Comparison of ENCODE assay signal across 8 cellular contexts in genomic region chr6:110178626-110179405, GRCh38. TPM values are rescaled to one million over a fixed set of nuclear protein-coding genes. Genes with fewer than 3 reads are reported as not detected.
DNase-seq lines count a peak whose midpoint lies in the region; ATAC-seq and TF ChIP-seq lines count a peak whose summit lies in the region.

No MANE protein-coding gene starts in this region.

- no peaks in the 10 kb centered on the region for H3K36me3 ChIP-seq in MM.1S (replicated peaks; ENCODE audit: insufficient read depth, low read length)
- no peaks in the 10 kb centered on the region for H3K36me3 ChIP-seq in SJCRH30
- H3K36me3 ChIP-seq in gastroesophageal sphincter = no peaks in the 10 kb centered on the region
- H3K36me3 ChIP-seq in neuron (ENCODE audit: insufficient read depth, low read length) = no peaks in the 10 kb centered on the region
- H3K36me3 ChIP-seq in subcutaneous abdominal adipose tissue (ENCODE audit: control insufficient read depth in 5 of 5, insufficient read depth in 5 of 5, low read length in 5 of 5) = no peaks in the 10 kb centered on the region

- no peaks in the 10 kb centered on the region for H3K36me3 Mint-ChIP-seq in CD14-positive monocyte

- H3K27ac ChIP-seq in MM.1S (ENCODE audit: low read length) = no peak overlapping the region
- peak overlapping the region; percentile 99 for H3K27ac ChIP-seq in SJCRH30
- peak overlapping the region; percentile 57 to 89 (median 85) for H3K27ac ChIP-seq in gastroesophageal sphincter
- peak overlapping the region; percentile 79 for H3K27ac ChIP-seq in subcutaneous abdominal adipose tissue (ENCODE audit: low read depth, low read length)

- peaks cover 5% of the 10 kb centered on the region for H3K4me1 Mint-ChIP-seq in CD14-positive monocyte

- H3K79me2 ChIP-seq in MM.1S (ENCODE audit: low read length) = peaks cover 37% of the 10 kb centered on the region

- peak overlapping the region; percentile 76 for H3K4me2 ChIP-seq in MM.1S (ENCODE audit: low read depth, low read length)

- ATAC-seq in GM21529 (IDR thresholded peaks at IDR 0.05; ENCODE audit: unreplicated experiment) (peak; percentile 29), gastroesophageal sphincter (peak; percentile 23)

- H3K9me2 ChIP-seq in MM.1S (replicated peaks; ENCODE audit: insufficient read depth, low read length) = no peaks in the 10 kb centered on the region

- H3K9me3 ChIP-seq in MM.1S (replicated peaks; ENCODE audit: insufficient read depth, low read length) (no peaks in the 10 kb centered on the region), SJCRH30 (replicated peaks) (no peaks in the 10 kb centered on the region), gastroesophageal sphincter (no peaks in the 10 kb centered on the region), neuron (ENCODE audit: low read length) (no peaks in the 10 kb centered on the region), subcutaneous abdominal adipose tissue (ENCODE audit: control insufficient read depth in 5 of 5, low read length in 5 of 5) (no peaks in the 10 kb centered on the region)

- H3K9ac ChIP-seq in MM.1S (ENCODE audit: low read length) (peak overlapping the region; percentile 54; the same call in 1 of the 2 replicates), subcutaneous abdominal adipose tissue (ENCODE audit: low read length in 5 of 5) (peak overlapping the region in 4 of 5 donors; percentile 66 to 96 (median 74))

- peak overlapping the region in 6 of 7 donors; percentile 2 to 49 (median 16) for H3K27ac Mint-ChIP-seq in CD14-positive monocyte

- DNase-seq in CD14-positive monocyte (ENCODE audit: low spot score) = no peak
- DNase-seq in MM.1S = peak; percentile 46
- DNase-seq in SJCRH30 = peak; percentile 53 to 69
- peak; percentile 70 for DNase-seq in activated naive CD4-positive, alpha-beta T cell treated with Interleukin-2 at 50 U/mL for 16 hours

- H3K4me3 ChIP-seq in MM.1S (ENCODE audit: low read length) (peak overlapping the region; percentile 77), SJCRH30 (peak overlapping the region; percentile 79), gastroesophageal sphincter (peak overlapping the region; percentile 68 to 77), neuron (ENCODE audit: low read length) (peak overlapping the region; percentile 94), subcutaneous abdominal adipose tissue (ENCODE audit: low read depth in 1 of 5, low read length in 5 of 5) (peak overlapping the region; percentile 81 to 100 (median 99))

- H3K4me1 ChIP-seq in MM.1S (ENCODE audit: low read length) (peaks cover 18% of the 10 kb centered on the region), SJCRH30 (no peaks in the 10 kb centered on the region), gastroesophageal sphincter (peaks cover 14 to 40% (median 22%) of the 10 kb centered on the region in 3 donors), neuron (ENCODE audit: insufficient read depth, low read length) (peaks cover 37% of the 10 kb centered on the region), subcutaneous abdominal adipose tissue (ENCODE audit: control insufficient read depth in 5 of 5, insufficient read depth in 5 of 5, low read length in 5 of 5) (peaks cover 3 to 55% (median 40%) of the 10 kb centered on the region in 5 donors)

- no peaks in the 10 kb centered on the region for H3K9me3 Mint-ChIP-seq in CD14-positive monocyte

- H2AFZ ChIP-seq in MM.1S (ENCODE audit: low read length) (peak overlapping the region; percentile 99), neuron (ENCODE audit: low read depth, low read length) (peak overlapping the region; percentile 90)

- H3K27me3 Mint-ChIP-seq in CD14-positive monocyte (ENCODE audit: low read depth in 3 of 3) = peaks cover 0 to 5% (median 5%) of the 10 kb centered on the region in 3 donors

- no peak for TF ChIP-seq POLR2A in gastroesophageal sphincter (IDR thresholded peaks at IDR 0.05)

- no peaks in the 10 kb centered on the region for H4K20me1 ChIP-seq in MM.1S (ENCODE audit: insufficient read depth, low read length)

- TF ChIP-seq CTCF in CD14-positive monocyte (IDR thresholded peaks at IDR 0.05) = peak; percentile 45
- TF ChIP-seq CTCF in MM.1S (IDR thresholded peaks at IDR 0.05; ENCODE audit: low read length) = peak; percentile 61
- peak; percentile 57 to 79 (median 65) for TF ChIP-seq CTCF in gastroesophageal sphincter (IDR thresholded peaks at IDR 0.05)

- no peaks in the 10 kb centered on the region for H3K27me3 ChIP-seq in MM.1S (replicated peaks; ENCODE audit: insufficient read depth, low read length)
- H3K27me3 ChIP-seq in SJCRH30 = no peaks in the 10 kb centered on the region
- H3K27me3 ChIP-seq in gastroesophageal sphincter = no peaks in the 10 kb centered on the region
- H3K27me3 ChIP-seq in neuron (ENCODE audit: insufficient read depth, low read length) = no peaks in the 10 kb centered on the region
- no peaks in the 10 kb centered on the region for H3K27me3 ChIP-seq in subcutaneous abdominal adipose tissue (ENCODE audit: control insufficient read depth in 5 of 5, insufficient read depth in 4 of 5, low read length in 5 of 5)

- 1 to 2% methylated on average over 18 to 32 of the region's 66 CpGs for WGBS in gastroesophageal sphincter (ENCODE audit: low coverage in 1 of 2), 2 donors

- peak overlapping the region in 1 of 2 donors; percentile 94 for H3K4me3 Mint-ChIP-seq in CD14-positive monocyte

- no peak for TF ChIP-seq EP300 in gastroesophageal sphincter (IDR thresholded peaks at IDR 0.05)

- peaks cover 5% of the 10 kb centered on the region; the same call in 1 of the 2 replicates for H3F3A ChIP-seq in MM.1S (ENCODE audit: insufficient read depth, low read length)

- intact Hi-C loops in CD14-positive monocyte (cut with micrococcal nuclease) = no loop called here

RNA-seq across cellular contexts. Expression of gene WASF1, which starts 0.7 kb away (rescaled TPM):
- polyA plus RNA-seq in CD14-positive monocyte = 1 to 10 TPM in 1 of 2 donors, under 1 TPM in 1; 0.32 to 1.4 TPM
- 34.0 and 34.9 TPM in 2 replicates for total RNA-seq in SJCRH30 (2014; rRNA removed; shearing (Covaris generic))
- 10 to 100 TPM; 11.8 to 27.7 (median 24.5) TPM for total RNA-seq in gastroesophageal sphincter

RNA-seq across cellular contexts. Expression of gene CDC40, which starts 1.4 kb away (rescaled TPM):
- polyA plus RNA-seq in CD14-positive monocyte = 10 to 100 TPM; 17.0 to 26.4 TPM
- total RNA-seq in SJCRH30 (2014; rRNA removed; shearing (Covaris generic)) = 21.7 and 23.5 TPM in 2 replicates
- 10 to 100 TPM; 11.8 to 25.9 (median 18.3) TPM for total RNA-seq in gastroesophageal sphincter
